ENCODE assay signal across 8 cellular contexts in genomic region chr1:21607549-21608529, GRCh38.
A peak's percentile ranks its signal among the peaks of the same experiment; 100 is the strongest.
DNase-seq lines count a peak whose midpoint lies in the region; ATAC-seq and TF ChIP-seq lines count a peak whose summit lies in the region.

No MANE protein-coding gene starts in this region.

- H3K27ac ChIP-seq in right atrium auricular region (no peak overlapping the region), sigmoid colon (no peak overlapping the region)

- peak; percentile 53 for ATAC-seq in GM21619 (IDR thresholded peaks at IDR 0.05; ENCODE audit: unreplicated experiment)

- no peak overlapping the region for H3K27ac Mint-ChIP-seq in CD14-positive monocyte

- H3K36me3 Mint-ChIP-seq in CD14-positive monocyte, result no peaks in the 10 kb centered on the region

- intact Hi-C loops in CD14-positive monocyte (cut with micrococcal nuclease) (no loop called here), sigmoid colon (cut with DNase I) (no loop called here)

- peak overlapping the region in 1 of 2 donors; percentile 9 for H3K4me3 ChIP-seq in right atrium auricular region
- H3K4me3 ChIP-seq in sigmoid colon, result no peak overlapping the region

- H3K4me1 Mint-ChIP-seq in CD14-positive monocyte, result peaks cover 8% of the 10 kb centered on the region

- H3K36me3 ChIP-seq in right atrium auricular region (no peaks in the 10 kb centered on the region), sigmoid colon (no peaks in the 10 kb centered on the region)

- H3K4me3 Mint-ChIP-seq in CD14-positive monocyte, result peak overlapping the region; percentile 66 to 80

- no peaks in the 10 kb centered on the region for H3K27me3 ChIP-seq in right atrium auricular region
- no peaks in the 10 kb centered on the region for H3K27me3 ChIP-seq in sigmoid colon

- H3K9me3 Mint-ChIP-seq in CD14-positive monocyte, result peaks cover 0 to 1% (median 0%) of the 10 kb centered on the region in 7 donors

- TF ChIP-seq EP300 in sigmoid colon (IDR thresholded peaks at IDR 0.05), result no peak

- 23 to 43% methylated on average over 37 of the region's 37 CpGs for WGBS in sigmoid colon, 2 donors

- H3K27me3 Mint-ChIP-seq in CD14-positive monocyte (ENCODE audit: low read depth in 3 of 3), result peaks cover 9 to 32% (median 16%) of the 10 kb centered on the region in 3 donors

- no peak for TF ChIP-seq POLR2A in sigmoid colon (IDR thresholded peaks at IDR 0.05)

- TF ChIP-seq CTCF in CD14-positive monocyte (IDR thresholded peaks at IDR 0.05) (no peak), right atrium auricular region (IDR thresholded peaks at IDR 0.05) (no peak), sigmoid colon (IDR thresholded peaks at IDR 0.05) (no peak)

- no peaks in the 10 kb centered on the region for H3K4me1 ChIP-seq in right atrium auricular region
- no peaks in the 10 kb centered on the region for H3K4me1 ChIP-seq in sigmoid colon

- H3K9me3 ChIP-seq in right atrium auricular region, result no peaks in the 10 kb centered on the region
- no peaks in the 10 kb centered on the region for H3K9me3 ChIP-seq in sigmoid colon

- DNase-seq in CD14-positive monocyte (ENCODE audit: low spot score) (peak; percentile 73), NCI-H226 (peak; percentile 96), right atrium auricular region (ENCODE audit: low spot score) (peak; percentile 69), sigmoid colon (peak; percentile 71), H4 (ENCODE audit: low spot score) (no peak), SHP77 (lab: John Stamatoyannopoulos, UW) (no peak)
- peak; percentile 15 for DNase-seq in activated T-helper 9 cell treated with anti-CD3 and anti-CD28 coated beads, Interleukin-2, amount 50 U/mL, for 16 hours (ENCODE audit: low read depth)

Comparison
In these comparisons a context has a peak if more than half of its experiments do, and no peak if none do; other contexts are left out.
1. DNase-seq: peak in CD14-positive monocyte (single experiment), NCI-H226 (single experiment), activated T-helper 9 cell treated with anti-CD3 and anti-CD28 coated beads, Interleukin-2, amount 50 U/mL, for 16 hours (single experiment), right atrium auricular region (single experiment) and sigmoid colon (single experiment); none in H4 (single experiment) and SHP77 (0 of 2).